ENCODE assay signal across 19 cellular contexts in the genomic region with DNA sequence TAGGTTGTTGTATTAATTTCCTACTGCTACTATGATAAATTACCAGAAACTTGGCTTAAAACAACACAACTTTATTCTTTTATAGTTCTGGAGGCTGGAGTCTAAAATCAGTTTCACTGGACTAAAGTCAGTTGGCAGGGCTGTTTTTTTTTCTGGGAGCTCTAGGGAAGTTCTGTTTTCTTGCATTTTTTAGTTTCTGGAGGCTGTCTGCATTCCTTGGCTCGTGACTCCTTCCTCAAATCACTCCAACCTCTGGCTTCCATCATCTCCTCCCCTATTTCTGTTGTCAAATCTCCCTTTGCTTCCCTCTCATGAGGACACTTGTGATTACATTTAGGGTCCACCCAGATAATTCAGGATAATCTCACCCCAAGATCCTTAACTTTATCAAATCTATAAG. TPM values are rescaled to one million over a fixed set of nuclear protein-coding genes. Genes with fewer than 3 reads are reported as not detected.
DNase-seq lines count a peak whose midpoint lies in the region; ATAC-seq and TF ChIP-seq lines count a peak whose summit lies in the region.
"Had no signal": no experiment of that assay in that cellular context is flagged by ENCODE, and none has a peak within 500 bp of the region (broad histone marks: within the 10 kb centered on the region; RNA-seq: fewer than 3 reads in every experiment).

No MANE protein-coding gene starts in this region.

- no peaks in the 10 kb centered on the region for H3K79me1 ChIP-seq in mesenchymal stem cell (replicated peaks; ENCODE audit: low read length, poor library complexity, severe bottlenecking)

- H3K23ac ChIP-seq in mesenchymal stem cell (ENCODE audit: low read length in 2 of 2) = no peak overlapping the region

- POLR2A ChIA-PET in CD4-positive, alpha-beta T cell (lab: Charles Lee) = interaction anchor here (0.8 to 1.0 kb wide), 3 partner anchors 11 to 51 kb away, joined by 3 read pairs; a partner anchor contains a TSS
- POLR2A ChIA-PET in activated CD8-positive, alpha-beta T cell treated with anti-CD3 and anti-CD28 coated beads, Interleukin-2, amount 10 ng/mL, durations not matched to agents 7 days and 5 days (lab: Charles Lee) = no interaction called here

- H3K27ac Mint-ChIP-seq in activated CD8-positive, alpha-beta memory T cell treated with anti-CD3 and anti-CD28 coated beads, Interleukin-2, amount 10 ng/mL, durations not matched to agents 7 days and 5 days = peak overlapping the region; percentile 27
- peak overlapping the region; percentile 94 for H3K27ac Mint-ChIP-seq in CD4-positive, alpha-beta T cell
- H3K27ac Mint-ChIP-seq in activated T-helper 17 cell treated with anti-CD3 and anti-CD28 coated beads, Interleukin-2, amount 50 U/mL, for 72 hours = peak overlapping the region; percentile 58
- H3K27ac Mint-ChIP-seq in activated CD8-positive, alpha-beta T cell treated with anti-CD3 and anti-CD28 coated beads, Interleukin-2, amount 10 ng/mL, durations not matched to agents 7 days and 5 days = no peak overlapping the region
- H3K27ac Mint-ChIP-seq: stimulated activated memory B cell treated with anti-CD40 and anti-IgM and Interleukin-4, amounts not matched to agents 10 μg/mL and 1 μg/mL and 100 μg/mL, for 72 hours had no signal

- H2BK12ac ChIP-seq in mesenchymal stem cell (ENCODE audit: low read length in 2 of 2) = no peak overlapping the region

- H3K4me3 Mint-ChIP-seq in activated CD8-positive, alpha-beta memory T cell treated with anti-CD3 and anti-CD28 coated beads, Interleukin-2, amount 10 ng/mL, durations not matched to agents 7 days and 5 days = peak overlapping the region; percentile 32
- peak overlapping the region; percentile 67 for H3K4me3 Mint-ChIP-seq in CD4-positive, alpha-beta T cell
- peak overlapping the region; percentile 97 for H3K4me3 Mint-ChIP-seq in activated T-helper 17 cell treated with anti-CD3 and anti-CD28 coated beads, Interleukin-2, amount 50 U/mL, for 72 hours
- no peak overlapping the region for H3K4me3 Mint-ChIP-seq in activated CD8-positive, alpha-beta T cell treated with anti-CD3 and anti-CD28 coated beads, Interleukin-2, amount 10 ng/mL, durations not matched to agents 7 days and 5 days
- H3K4me3 Mint-ChIP-seq: stimulated activated memory B cell treated with anti-CD40 and anti-IgM and Interleukin-4, amounts not matched to agents 10 μg/mL and 1 μg/mL and 100 μg/mL, for 72 hours had no signal

- H3K36me3 Mint-ChIP-seq in activated CD8-positive, alpha-beta memory T cell treated with anti-CD3 and anti-CD28 coated beads, Interleukin-2, amount 10 ng/mL, durations not matched to agents 7 days and 5 days = peaks cover 17% of the 10 kb centered on the region
- peaks cover 21% of the 10 kb centered on the region for H3K36me3 Mint-ChIP-seq in CD4-positive, alpha-beta T cell (ENCODE audit: low read depth)
- peaks cover 33% of the 10 kb centered on the region for H3K36me3 Mint-ChIP-seq in activated T-helper 17 cell treated with anti-CD3 and anti-CD28 coated beads, Interleukin-2, amount 50 U/mL, for 72 hours (ENCODE audit: low read depth)
- H3K36me3 Mint-ChIP-seq in activated CD8-positive, alpha-beta T cell treated with anti-CD3 and anti-CD28 coated beads, Interleukin-2, amount 10 ng/mL, durations not matched to agents 7 days and 5 days (ENCODE audit: low read depth) = no peaks in the 10 kb centered on the region
- H3K36me3 Mint-ChIP-seq: stimulated activated memory B cell treated with anti-CD40 and anti-IgM and Interleukin-4, amounts not matched to agents 10 μg/mL and 1 μg/mL and 100 μg/mL, for 72 hours had no signal

- no peak overlapping the region for H3K4me2 ChIP-seq in mesenchymal stem cell (ENCODE audit: low read length, poor library complexity, severe bottlenecking)

- DNase-seq in activated CD8-positive, alpha-beta memory T cell treated with anti-CD3 and anti-CD28 coated beads, Interleukin-2, amount 10 ng/mL, durations not matched to agents 7 days and 5 days = no peak
- DNase-seq in activated CD8-positive, alpha-beta memory T cell treated with anti-CD3 and anti-CD28 coated beads for 24 hours = no peak
- no peak for DNase-seq in CD4-positive, alpha-beta T cell
- DNase-seq in mesenchymal stem cell (no peak), occipital lobe (lab: John Stamatoyannopoulos, UW) (no peak)
- DNase-seq in stimulated activated naive CD4-positive, alpha-beta T cell treated with Interleukin-2 at 50 U/mL for 16 hours (lab: John Stamatoyannopoulos, UW) = no peak
- DNase-seq in activated CD8-positive, alpha-beta T cell treated with anti-CD3 and anti-CD28 coated beads, Interleukin-2, amount 10 ng/mL, durations not matched to agents 7 days and 5 days = no peak
- DNase-seq: amygdala, DMS79 treated with DMSO at 0.1 percent for 48 hours, mucosa of descending colon, NCI-H1417, NCI-H526 treated with DMSO at 0.1 percent for 48 hours, SHP77 treated with DMSO at 0.1 percent for 48 hours, T-helper 9 cell, transverse colon had no signal

- no peak overlapping the region for H4K8ac ChIP-seq in mesenchymal stem cell (ENCODE audit: low read length)

- H2BK15ac ChIP-seq in mesenchymal stem cell (ENCODE audit: low read depth, poor library complexity, severe bottlenecking) = no peak overlapping the region

- no peak overlapping the region for H3K27ac ChIP-seq in CD4-positive, alpha-beta T cell (ENCODE audit: low read depth, low read length)
- no peak overlapping the region for H3K27ac ChIP-seq in mesenchymal stem cell (ENCODE audit: low read length, poor library complexity, severe bottlenecking)
- H3K27ac ChIP-seq: right atrium auricular region, transverse colon had no signal

- no peaks in the 10 kb centered on the region for H3K27me3 ChIP-seq in CD4-positive, alpha-beta T cell (ENCODE audit: control insufficient read depth, insufficient read depth, low read length)
- H3K27me3 ChIP-seq in mesenchymal stem cell (ENCODE audit: control insufficient read depth in 1 of 2, insufficient read depth in 1 of 2, low read length in 2 of 2) = no peaks in the 10 kb centered on the region
- H3K27me3 ChIP-seq: right atrium auricular region, transverse colon had no signal

- peak overlapping the region in 1 of 2 experiments; percentile 1 for H3K4me3 ChIP-seq in mesenchymal stem cell (ENCODE audit: insufficient read depth in 1 of 2, low read depth in 1 of 2, low read length in 2 of 2)
- H3K4me3 ChIP-seq: mucosa of descending colon, right atrium auricular region, transverse colon had no signal

- peaks cover 81% of the 10 kb centered on the region for H3K4me1 Mint-ChIP-seq in activated CD8-positive, alpha-beta memory T cell treated with anti-CD3 and anti-CD28 coated beads, Interleukin-2, amount 10 ng/mL, durations not matched to agents 7 days and 5 days
- peaks cover 73% of the 10 kb centered on the region for H3K4me1 Mint-ChIP-seq in CD4-positive, alpha-beta T cell (ENCODE audit: low read depth)
- peaks cover 42% of the 10 kb centered on the region for H3K4me1 Mint-ChIP-seq in activated T-helper 17 cell treated with anti-CD3 and anti-CD28 coated beads, Interleukin-2, amount 50 U/mL, for 72 hours
- H3K4me1 Mint-ChIP-seq in activated CD8-positive, alpha-beta T cell treated with anti-CD3 and anti-CD28 coated beads, Interleukin-2, amount 10 ng/mL, durations not matched to agents 7 days and 5 days (ENCODE audit: low read depth) = peaks cover 20% of the 10 kb centered on the region

- H3K18ac ChIP-seq in mesenchymal stem cell (ENCODE audit: low read depth in 1 of 2, low read length in 2 of 2) = no peak overlapping the region

- H3K36me3 ChIP-seq in mesenchymal stem cell (ENCODE audit: control insufficient read depth in 1 of 2, insufficient read depth in 2 of 2, low read depth in 1 of 2, low read length in 2 of 2) = no peaks in the 10 kb centered on the region
- H3K36me3 ChIP-seq: right atrium auricular region, transverse colon had no signal

- peak overlapping the region; percentile 48 for H3K9ac ChIP-seq in mesenchymal stem cell (ENCODE audit: low read length)

- no peak overlapping the region for H2AFZ ChIP-seq in mesenchymal stem cell (ENCODE audit: low read depth, low read length)

- intact Hi-C loops in CD4-positive, alpha-beta T cell (cut with DNase I, micrococcal nuclease) = loop anchor here in 1 of 2 experiments (5.0 kb wide), 2 partner anchors 42 to 1473 kb away; a partner anchor contains a TSS

- no peaks in the 10 kb centered on the region for H3K9me3 Mint-ChIP-seq in activated CD8-positive, alpha-beta memory T cell treated with anti-CD3 and anti-CD28 coated beads, Interleukin-2, amount 10 ng/mL, durations not matched to agents 7 days and 5 days (ENCODE audit: low read depth)
- H3K9me3 Mint-ChIP-seq in CD4-positive, alpha-beta T cell = no peaks in the 10 kb centered on the region
- H3K9me3 Mint-ChIP-seq in activated T-helper 17 cell treated with anti-CD3 and anti-CD28 coated beads, Interleukin-2, amount 50 U/mL, for 72 hours = no peaks in the 10 kb centered on the region
- H3K9me3 Mint-ChIP-seq in activated CD8-positive, alpha-beta T cell treated with anti-CD3 and anti-CD28 coated beads, Interleukin-2, amount 10 ng/mL, durations not matched to agents 7 days and 5 days (ENCODE audit: insufficient read depth) = no peaks in the 10 kb centered on the region
- H3K9me3 Mint-ChIP-seq: stimulated activated memory B cell treated with anti-CD40 and anti-IgM and Interleukin-4, amounts not matched to agents 10 μg/mL and 1 μg/mL and 100 μg/mL, for 72 hours had no signal

- no peaks in the 10 kb centered on the region for H3K27me3 Mint-ChIP-seq in activated CD8-positive, alpha-beta memory T cell treated with anti-CD3 and anti-CD28 coated beads, Interleukin-2, amount 10 ng/mL, durations not matched to agents 7 days and 5 days
- H3K27me3 Mint-ChIP-seq in CD4-positive, alpha-beta T cell = no peaks in the 10 kb centered on the region
- no peaks in the 10 kb centered on the region for H3K27me3 Mint-ChIP-seq in activated T-helper 17 cell treated with anti-CD3 and anti-CD28 coated beads, Interleukin-2, amount 50 U/mL, for 72 hours
- no peaks in the 10 kb centered on the region for H3K27me3 Mint-ChIP-seq in activated CD8-positive, alpha-beta T cell treated with anti-CD3 and anti-CD28 coated beads, Interleukin-2, amount 10 ng/mL, durations not matched to agents 7 days and 5 days (ENCODE audit: low read depth)
- H3K27me3 Mint-ChIP-seq: stimulated activated memory B cell treated with anti-CD40 and anti-IgM and Interleukin-4, amounts not matched to agents 10 μg/mL and 1 μg/mL and 100 μg/mL, for 72 hours had no signal

- CTCF ChIA-PET in activated CD8-positive, alpha-beta memory T cell treated with anti-CD3 and anti-CD28 coated beads, Interleukin-2, amount 10 ng/mL, durations not matched to agents 7 days and 5 days (lab: Charles Lee) = interaction anchor here (0.7 to 3.4 kb wide), 8 partner anchors 11 to 58 kb away, joined by 3 to 41 read pairs (median 3); no protein-coding TSS in a partner anchor
- CTCF ChIA-PET in CD4-positive, alpha-beta T cell (lab: Charles Lee) = interaction anchor here (0.7 to 1.0 kb wide), 2 partner anchors 10 to 50 kb away, joined by 3 read pairs; no protein-coding TSS in a partner anchor
- CTCF ChIA-PET in activated CD8-positive, alpha-beta T cell treated with anti-CD3 and anti-CD28 coated beads, Interleukin-2, amount 10 ng/mL, durations not matched to agents 7 days and 5 days (lab: Charles Lee) = interaction anchor here (0.7 kb wide), 1 partner anchor 10 kb away, joined by 3 read pairs; no protein-coding TSS in a partner anchor

- H3K9me3 ChIP-seq in CD4-positive, alpha-beta T cell (ENCODE audit: control insufficient read depth, low read length) = no peaks in the 10 kb centered on the region
- H3K9me3 ChIP-seq in mesenchymal stem cell (ENCODE audit: control insufficient read depth, low read length) = no peaks in the 10 kb centered on the region
- H3K9me3 ChIP-seq: mucosa of descending colon, right atrium auricular region, transverse colon had no signal

- 8% methylated on average over 1 of the region's 1 CpG for WGBS in mesenchymal stem cell

- no peak for TF ChIP-seq CTCF in CD4-positive, alpha-beta T cell (IDR thresholded peaks at IDR 0.05)

- no peak for ATAC-seq in activated CD8-positive, alpha-beta memory T cell treated with anti-CD3 and anti-CD28 coated beads, Interleukin-2, amount 10 ng/mL, durations not matched to agents 7 days and 5 days
- ATAC-seq in CD4-positive, alpha-beta T cell (ENCODE audit: poor library complexity) = no peak
- no peak for ATAC-seq in activated T-helper 17 cell treated with anti-CD3 and anti-CD28 coated beads, Interleukin-2, amount 50 U/mL, for 72 hours (replicated peaks)
- no peak for ATAC-seq in activated CD8-positive, alpha-beta T cell treated with anti-CD3 and anti-CD28 coated beads, Interleukin-2, amount 10 ng/mL, durations not matched to agents 7 days and 5 days
- ATAC-seq: activated CD4-positive, CD25-positive, alpha-beta regulatory T cell treated with anti-CD3 and anti-CD28 coated beads, Interleukin-2, amount 50 U/mL, for 24 hours; mucosa of descending colon; stimulated activated memory B cell treated with anti-CD40 and anti-IgM and Interleukin-4, amounts not matched to agents 10 μg/mL and 1 μg/mL and 100 μg/mL, for 72 hours had no signal

- no peak overlapping the region for H3K14ac ChIP-seq in mesenchymal stem cell (ENCODE audit: low read length in 2 of 2)

- no peak overlapping the region for H4K91ac ChIP-seq in mesenchymal stem cell (ENCODE audit: low read length)

- no peak overlapping the region for H2BK5ac ChIP-seq in mesenchymal stem cell (ENCODE audit: low read depth, low read length, poor library complexity, severe bottlenecking)

- no peaks in the 10 kb centered on the region for H3K4me1 ChIP-seq in mesenchymal stem cell (ENCODE audit: control insufficient read depth, insufficient read depth, low read depth, low read length)

- H2BK120ac ChIP-seq in mesenchymal stem cell (ENCODE audit: low read depth, low read length) = no peak overlapping the region

- no peak overlapping the region for H3K4ac ChIP-seq in mesenchymal stem cell (ENCODE audit: low read depth in 1 of 2, low read length in 2 of 2)

- H2AK5ac ChIP-seq in mesenchymal stem cell (ENCODE audit: low read length, severe bottlenecking) = no peak overlapping the region

RNA-seq across cellular contexts. Expression of a gene that starts 51.3 kb away (rescaled TPM):
- 100 to 1,000 TPM; 525 to 528 TPM for total RNA-seq in activated CD8-positive, alpha-beta memory T cell treated with anti-CD3 and anti-CD28 coated beads, Interleukin-2, amount 10 ng/mL, durations not matched to agents 7 days and 5 days
- 100 to 1,000 TPM; 327 to 344 TPM for total RNA-seq in CD4-positive, alpha-beta T cell
- 100 to 1,000 TPM; 263 to 402 TPM for total RNA-seq in activated T-helper 17 cell treated with anti-CD3 and anti-CD28 coated beads, Interleukin-2, amount 50 U/mL, for 72 hours
- 466 TPM for polyA plus RNA-seq in mesenchymal stem cell (2013, experiment 1 of 2)
- polyA plus RNA-seq in mesenchymal stem cell (2013, experiment 2 of 2) = 578 TPM
- total RNA-seq in occipital lobe = 346 TPM
- 100 to 1,000 TPM; 352 to 377 TPM for total RNA-seq in activated CD8-positive, alpha-beta T cell treated with anti-CD3 and anti-CD28 coated beads, Interleukin-2, amount 10 ng/mL, durations not matched to agents 7 days and 5 days
